In genomic region chr1:206262424-206262823, GRCh38 we compare ENCODE assay signal across 1 cellular context. TPM values are rescaled to one million over a fixed set of nuclear protein-coding genes. Genes with fewer than 3 reads are reported as not detected.
"Had no signal": no experiment of that assay in that cellular context is flagged by ENCODE, and none has a peak within 500 bp of the region (broad histone marks: within the 10 kb centered on the region; RNA-seq: fewer than 3 reads in every experiment).

No MANE protein-coding gene starts in this region.

RNA-seq across cellular contexts. Expression of gene FAM72A, which starts 59.8 kb away (rescaled TPM):
- total RNA-seq: bronchial epithelial cell had no signal
